ENCODE assay signal across 28 cellular contexts in the genomic region with DNA sequence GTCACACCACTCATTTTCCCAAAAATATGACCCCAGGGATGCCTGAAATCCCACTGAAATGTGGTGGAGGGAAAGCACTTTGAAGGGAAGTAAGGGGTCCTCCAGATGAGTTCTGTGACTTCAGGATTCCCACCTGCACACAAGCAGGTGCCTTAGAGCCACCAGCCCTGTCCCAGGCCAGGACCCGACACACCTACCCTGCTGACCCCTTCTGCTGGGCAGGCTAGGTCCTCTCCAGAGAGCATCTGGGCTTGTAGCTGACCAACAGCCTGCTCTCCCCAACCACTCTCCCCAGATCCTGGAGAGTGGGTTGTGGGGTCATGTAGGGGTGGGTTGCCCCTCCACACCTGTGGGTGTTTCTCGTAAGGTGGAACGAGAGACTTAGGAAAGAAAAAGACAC. TPM values are rescaled to one million over a fixed set of nuclear protein-coding genes. Genes with fewer than 3 reads are reported as not detected.
"Had no signal": no experiment of that assay in that cellular context is flagged by ENCODE, and none has a peak within 500 bp of the region (broad histone marks: within the 10 kb centered on the region; RNA-seq: fewer than 3 reads in every experiment).

No MANE protein-coding gene starts in this region.

- H3K27ac Mint-ChIP-seq: activated naive CD8-positive, alpha-beta T cell; activated T-cell treated with anti-CD3 and anti-CD28 coated beads, Interleukin-2, amount 50 U/mL, for 72 hours; brain; effector memory CD8-positive, alpha-beta T cell; stimulated activated effector memory CD8-positive, alpha-beta T cell treated with anti-CD3 and anti-CD28 coated beads, Interleukin-12 subunit alpha, Interleukin-12 subunit beta, amount 100 ng/mL, for 72 hours; stimulated activated naive CD8-positive, alpha-beta T cell treated with anti-CD3 and anti-CD28 coated beads, Interleukin-15, Interleukin-2, amounts not matched to agents 100 ng/mL and 50 ng/mL, for 24 hours; type B pancreatic cell had no signal

- H3K4me3 ChIP-seq: coronary artery, gastroesophageal sphincter, lower lobe of right lung, mucosa of descending colon, sigmoid colon had no signal

- DNase-seq: activated CD4-positive, alpha-beta T cell treated with anti-CD3 and anti-CD28 coated beads for 4 hours; activated CD4-positive, alpha-beta T cell treated with anti-CD3 and anti-CD28 coated beads, Interleukin-2, amount 50 U/mL, for 4 hours; activated effector memory CD4-positive, alpha-beta T cell treated with Interleukin-2 at 50 U/mL for 16 hours; activated naive CD4-positive, alpha-beta T cell treated with Interleukin-2 at 50 U/mL for 16 hours; activated T-cell treated with anti-CD3 and anti-CD28 coated beads for 4 hours; activated T-cell treated with anti-CD3 and anti-CD28 coated beads, Interleukin-2, amount 50 U/mL, for 72 hours; anterior cingulate cortex; effector memory CD8-positive, alpha-beta T cell; hippocampal formation; kidney glomerular epithelial cell; lower lobe of right lung; mucosa of descending colon; retina; sigmoid colon; small intestine; stimulated activated CD4-positive, alpha-beta T cell treated with anti-CD3 and anti-CD28 coated beads, Interleukin-4, amount 100 ng/mL, for 24 hours had no signal

- H3K4me1 Mint-ChIP-seq: brain; nephron; stimulated activated effector memory CD8-positive, alpha-beta T cell treated with anti-CD3 and anti-CD28 coated beads, Interleukin-12 subunit alpha, Interleukin-12 subunit beta, amount 100 ng/mL, for 72 hours had no signal

- H3K36me3 ChIP-seq: gastroesophageal sphincter, lower lobe of right lung, neutrophil, sigmoid colon had no signal

- H3K4me3 Mint-ChIP-seq: activated naive CD8-positive, alpha-beta T cell; activated T-cell treated with anti-CD3 and anti-CD28 coated beads, Interleukin-2, amount 50 U/mL, for 72 hours; brain; effector memory CD8-positive, alpha-beta T cell; nephron; stimulated activated effector memory CD8-positive, alpha-beta T cell treated with anti-CD3 and anti-CD28 coated beads, Interleukin-12 subunit alpha, Interleukin-12 subunit beta, amount 100 ng/mL, for 72 hours; stimulated activated naive CD8-positive, alpha-beta T cell treated with anti-CD3 and anti-CD28 coated beads, Interleukin-15, Interleukin-2, amounts not matched to agents 100 ng/mL and 50 ng/mL, for 24 hours; type B pancreatic cell had no signal

- H3K4me1 ChIP-seq: gastroesophageal sphincter, lower lobe of right lung, sigmoid colon had no signal

- H3K9me3 Mint-ChIP-seq: activated T-cell treated with anti-CD3 and anti-CD28 coated beads, Interleukin-2, amount 50 U/mL, for 72 hours; effector memory CD8-positive, alpha-beta T cell; nephron; stimulated activated effector memory CD8-positive, alpha-beta T cell treated with anti-CD3 and anti-CD28 coated beads, Interleukin-12 subunit alpha, Interleukin-12 subunit beta, amount 100 ng/mL, for 72 hours; stimulated activated naive CD8-positive, alpha-beta T cell treated with anti-CD3 and anti-CD28 coated beads, Interleukin-15, Interleukin-2, amounts not matched to agents 100 ng/mL and 50 ng/mL, for 24 hours; type B pancreatic cell had no signal

- H3K27ac ChIP-seq: coronary artery, gastroesophageal sphincter, lower lobe of right lung, neutrophil, sigmoid colon had no signal

- H3K9me3 ChIP-seq: gastroesophageal sphincter, lower lobe of right lung, mucosa of descending colon, neutrophil, sigmoid colon had no signal

- H3K36me3 Mint-ChIP-seq: activated naive CD8-positive, alpha-beta T cell; brain; stimulated activated effector memory CD8-positive, alpha-beta T cell treated with anti-CD3 and anti-CD28 coated beads, Interleukin-12 subunit alpha, Interleukin-12 subunit beta, amount 100 ng/mL, for 72 hours; type B pancreatic cell had no signal

- ATAC-seq: activated T-cell treated with anti-CD3 and anti-CD28 coated beads, Interleukin-2, amount 50 U/mL, for 72 hours; effector memory CD8-positive, alpha-beta T cell; gastroesophageal sphincter; left lobe of liver; mucosa of descending colon; stimulated activated effector memory CD8-positive, alpha-beta T cell treated with anti-CD3 and anti-CD28 coated beads, Interleukin-12 subunit alpha, Interleukin-12 subunit beta, amount 100 ng/mL, for 72 hours had no signal

- H3K27me3 ChIP-seq: gastroesophageal sphincter, neutrophil, sigmoid colon had no signal

- H3K27me3 Mint-ChIP-seq: activated naive CD8-positive, alpha-beta T cell; brain; stimulated activated naive CD8-positive, alpha-beta T cell treated with anti-CD3 and anti-CD28 coated beads, Interleukin-15, Interleukin-2, amounts not matched to agents 100 ng/mL and 50 ng/mL, for 24 hours; type B pancreatic cell had no signal

RNA-seq across cellular contexts. Expression of gene CILP, which starts 14.9 kb away (rescaled TPM):
- total RNA-seq: endothelial cell of umbilical vein; T-helper 1 cell treated with Interleukin-12 subunit alpha and Interleukin-12 subunit beta and Interleukin-4 antibody, amounts not matched to agents 30 ng/mL and 1 ng/mL, for 36 hours had no signal
